Comparison of ENCODE assay signal across 25 cellular contexts in genomic region chr2:233271693-233272092, GRCh38. TPM values are rescaled to one million over a fixed set of nuclear protein-coding genes. Genes with fewer than 3 reads are reported as not detected.
DNase-seq lines count a peak whose midpoint lies in the region; ATAC-seq and TF ChIP-seq lines count a peak whose summit lies in the region.
"Had no signal": no experiment of that assay in that cellular context is flagged by ENCODE, and none has a peak within 500 bp of the region (broad histone marks: within the 10 kb centered on the region; RNA-seq: fewer than 3 reads in every experiment).

No MANE protein-coding gene starts in this region.

- H3K4me1 Mint-ChIP-seq in CD4-positive, alpha-beta T cell (ENCODE audit: low read depth), result peaks cover 91% of the 10 kb centered on the region
- H3K4me1 Mint-ChIP-seq in activated naive CD8-positive, alpha-beta T cell (ENCODE audit: low read depth), result peaks cover 68% of the 10 kb centered on the region
- H3K4me1 Mint-ChIP-seq: nephron progenitor cell had no signal

- peak overlapping the region; percentile 88 for H3K27ac ChIP-seq in CD4-positive, alpha-beta T cell (ENCODE audit: low read depth, low read length)
- peak overlapping the region; percentile 15 for H3K27ac ChIP-seq in lower lobe of right lung
- H3K27ac ChIP-seq: tibial artery had no signal

- H3K36me3 ChIP-seq in lower lobe of right lung, result peaks cover 100% of the 10 kb centered on the region

- H3K27ac Mint-ChIP-seq in CD4-positive, alpha-beta T cell, result peak overlapping the region; percentile 97
- peak overlapping the region; percentile 75 for H3K27ac Mint-ChIP-seq in activated naive CD8-positive, alpha-beta T cell
- H3K27ac Mint-ChIP-seq: progenitor cell of endocrine pancreas had no signal

- no peak for ATAC-seq in CD4-positive, alpha-beta T cell (ENCODE audit: poor library complexity)
- ATAC-seq in lower lobe of right lung, result peak in 1 of 2 donors; percentile 31
- ATAC-seq in HG03571 (IDR thresholded peaks at IDR 0.05; ENCODE audit: unreplicated experiment), result no peak
- ATAC-seq: GM12878, Right ventricle myocardium inferior had no signal

- no peaks in the 10 kb centered on the region for H3K4me1 ChIP-seq in lower lobe of right lung
- H3K4me1 ChIP-seq: BE2C, tibial artery had no signal

- H3K4me3 ChIP-seq in lower lobe of right lung, result no peak overlapping the region
- H3K4me3 ChIP-seq: GM12878, HAP-1, smooth muscle cell, tibial artery had no signal

- CTCF ChIA-PET in CD4-positive, alpha-beta T cell (lab: Charles Lee), result interaction anchor here (1.8 to 2.9 kb wide), 2 partner anchors 9 to 21 kb away, joined by 4 to 8 read pairs; partner anchors contain the start of gene ATG16L1

- POLR2A ChIA-PET in CD4-positive, alpha-beta T cell (lab: Charles Lee), result interaction anchor here (0.6 to 5.9 kb wide), 4 partner anchors 20 to 264 kb away, joined by 3 to 77 read pairs (median 10); partner anchors contain the start of gene ATG16L1

- H3K27me3 ChIP-seq in CD4-positive, alpha-beta T cell (ENCODE audit: control insufficient read depth, insufficient read depth, low read length), result no peaks in the 10 kb centered on the region
- no peaks in the 10 kb centered on the region for H3K27me3 ChIP-seq in lower lobe of right lung (ENCODE audit: low read depth)
- H3K27me3 ChIP-seq: BE2C, tibial artery had no signal

- H3K27me3 Mint-ChIP-seq in CD4-positive, alpha-beta T cell, result no peaks in the 10 kb centered on the region
- no peaks in the 10 kb centered on the region for H3K27me3 Mint-ChIP-seq in activated naive CD8-positive, alpha-beta T cell
- H3K27me3 Mint-ChIP-seq: memory B cell, progenitor cell of endocrine pancreas had no signal

- intact Hi-C loops in CD4-positive, alpha-beta T cell (cut with DNase I, micrococcal nuclease), result loop anchor here in 1 of 2 experiments (2.0 to 10.0 kb wide), 2 partner anchors 59 to 583 kb away; partner anchors contain the start of gene HJURP
- intact Hi-C loops in lower lobe of right lung (cut with DNase I) (no loop called here), cardiac septum (cut with DNase I) (no loop called here)

- H3K36me3 Mint-ChIP-seq in CD4-positive, alpha-beta T cell (ENCODE audit: low read depth), result peaks cover 96% of the 10 kb centered on the region
- H3K36me3 Mint-ChIP-seq in activated naive CD8-positive, alpha-beta T cell, result peaks cover 33% of the 10 kb centered on the region

- H3K9me3 ChIP-seq in CD4-positive, alpha-beta T cell (ENCODE audit: control insufficient read depth, low read length), result no peaks in the 10 kb centered on the region
- H3K9me3 ChIP-seq in lower lobe of right lung, result no peaks in the 10 kb centered on the region
- H3K9me3 ChIP-seq: BE2C, HAP-1, tibial artery had no signal

- no peaks in the 10 kb centered on the region for H3K9me3 Mint-ChIP-seq in CD4-positive, alpha-beta T cell
- no peaks in the 10 kb centered on the region for H3K9me3 Mint-ChIP-seq in activated naive CD8-positive, alpha-beta T cell (ENCODE audit: low read depth)
- H3K9me3 Mint-ChIP-seq: memory B cell, nephron progenitor cell had no signal

- TF ChIP-seq CTCF in CD4-positive, alpha-beta T cell (IDR thresholded peaks at IDR 0.05), result no peak
- no peak for TF ChIP-seq CTCF in lower lobe of right lung (IDR thresholded peaks at IDR 0.05)

- peak overlapping the region; percentile 34 for H3K4me3 Mint-ChIP-seq in CD4-positive, alpha-beta T cell
- H3K4me3 Mint-ChIP-seq in activated naive CD8-positive, alpha-beta T cell, result no peak overlapping the region
- H3K4me3 Mint-ChIP-seq: memory B cell, nephron progenitor cell had no signal

- DNase-seq in SIG-M5 treated with dmso at 0.1 percent for 504 hours (lab: John Stamatoyannopoulos, UW; ENCODE audit: unreplicated experiment), result peak; percentile 44
- no peak for DNase-seq in SIG-M5 (lab: John Stamatoyannopoulos, UW)
- no peak for DNase-seq in CD4-positive, alpha-beta T cell
- no peak for DNase-seq in lower lobe of right lung
- DNase-seq in stimulated activated CD4-positive, alpha-beta T cell treated with anti-CD3 and anti-CD28 coated beads, Interleukin-1b, Interleukin-23, amount 100 ng/mL, for 48 hours, result no peak
- no peak for DNase-seq in cardiac septum (ENCODE audit: low spot score)
- DNase-seq: 8988T; activated CD4-positive, alpha-beta T cell treated with anti-CD3 and anti-CD28 coated beads for 4 hours; anterior cingulate cortex; BE2C; DMS 273 treated with DMSO at 0.1 percent for 48 hours; islet precursor cell; NCI-H2081; NCI-H510A; nephron progenitor cell; T-helper 9 cell; tibial artery had no signal

RNA-seq across cellular contexts. Expression of gene ATG16L1, which starts 20.2 kb away (rescaled TPM):
- 100 to 1,000 TPM; 134 to 135 TPM for total RNA-seq in CD4-positive, alpha-beta T cell
- total RNA-seq in lower lobe of right lung (21.4 TPM), cardiac septum (17.5 TPM)

RNA-seq across cellular contexts. Expression of gene SAG, which starts 35.9 kb away (rescaled TPM):
- total RNA-seq in CD4-positive, alpha-beta T cell, result under 1 TPM; 0.03 to 0.22 TPM
- total RNA-seq in lower lobe of right lung (not detected), cardiac septum (not detected)
- total RNA-seq: GM12878, progenitor cell of endocrine pancreas, Right ventricle myocardium inferior, smooth muscle cell had no signal
